ENCODE assay signal across 28 cellular contexts in genomic region chr17:56098746-56099145, GRCh38. TPM values are rescaled to one million over a fixed set of nuclear protein-coding genes. Genes with fewer than 3 reads are reported as not detected.
"Had no signal": no experiment of that assay in that cellular context is flagged by ENCODE, and none has a peak within 500 bp of the region (broad histone marks: within the 10 kb centered on the region; RNA-seq: fewer than 3 reads in every experiment).

No MANE protein-coding gene starts in this region.

- H3K9me3 Mint-ChIP-seq: nephron; neural progenitor cell; stimulated activated naive CD8-positive, alpha-beta T cell treated with anti-CD3 and anti-CD28 coated beads, Interleukin-15, Interleukin-2, amounts not matched to agents 100 ng/mL and 50 ng/mL, for 24 hours had no signal

- H3K4me1 Mint-ChIP-seq: immature natural killer cell; naive thymus-derived CD8-positive, alpha-beta T cell; nephron; neural progenitor cell had no signal

- DNase-seq: hypothalamus; immature natural killer cell; kidney; left colon; left lung; lower lobe of right lung; mammary epithelial cell; mesenchymal stem cell; naive thymus-derived CD8-positive, alpha-beta T cell; occipital lobe; right lobe of liver; stimulated activated CD4-positive, alpha-beta T cell treated with anti-CD3 and anti-CD28 coated beads, Interleukin-15, amount 100 ng/mL, for 24 hours; stimulated activated CD4-positive, alpha-beta T cell treated with anti-CD3 and anti-CD28 coated beads, Interleukin-2, amount 100 ng/mL, for 24 hours; stimulated activated CD4-positive, alpha-beta T cell treated with anti-CD3 and anti-CD28 coated beads, Interleukin-4, amount 100 ng/mL, for 1 hour; stimulated activated naive CD4-positive, alpha-beta T cell; tibial artery; trophoblast cell; upper lobe of right lung had no signal

- H3K36me3 Mint-ChIP-seq: immature natural killer cell; naive thymus-derived CD8-positive, alpha-beta T cell; neural progenitor cell had no signal

- H3K4me2 ChIP-seq: neural progenitor cell, smooth muscle cell had no signal

- H3K9me3 ChIP-seq: left lung, lower lobe of right lung, neutrophil, right atrium auricular region, right lobe of liver, suprapubic skin, thoracic aorta, tibial artery, upper lobe of right lung had no signal

- H3K36me3 ChIP-seq: left lung, lower lobe of right lung, neural progenitor cell, neutrophil, right atrium auricular region, right lobe of liver, suprapubic skin, thoracic aorta, tibial artery, upper lobe of right lung had no signal

- H3K4me3 Mint-ChIP-seq: immature natural killer cell; naive thymus-derived CD8-positive, alpha-beta T cell; nephron; neural progenitor cell; stimulated activated naive CD8-positive, alpha-beta T cell treated with anti-CD3 and anti-CD28 coated beads, Interleukin-15, Interleukin-2, amounts not matched to agents 100 ng/mL and 50 ng/mL, for 24 hours had no signal

- H3K4me3 ChIP-seq: left lung, lower lobe of right lung, neural progenitor cell, right atrium auricular region, right lobe of liver, smooth muscle cell, suprapubic skin, thoracic aorta, tibial artery, upper lobe of right lung had no signal

- H3K27me3 ChIP-seq: left lung, neural progenitor cell, neutrophil, right atrium auricular region, right lobe of liver, suprapubic skin, tibial artery, upper lobe of right lung had no signal

- H2AFZ ChIP-seq: neural progenitor cell, parathyroid adenoma had no signal

- H3K27ac Mint-ChIP-seq: immature natural killer cell; naive thymus-derived CD8-positive, alpha-beta T cell; nephron; neural progenitor cell; stimulated activated naive CD8-positive, alpha-beta T cell treated with anti-CD3 and anti-CD28 coated beads, Interleukin-15, Interleukin-2, amounts not matched to agents 100 ng/mL and 50 ng/mL, for 24 hours had no signal

- H3K27me3 Mint-ChIP-seq: stimulated activated naive CD8-positive, alpha-beta T cell treated with anti-CD3 and anti-CD28 coated beads, Interleukin-15, Interleukin-2, amounts not matched to agents 100 ng/mL and 50 ng/mL, for 24 hours had no signal

- H3K79me2 ChIP-seq: parathyroid adenoma had no signal

- ATAC-seq: left colon; lower lobe of right lung; naive thymus-derived CD8-positive, alpha-beta T cell; right lobe of liver; upper lobe of right lung had no signal

- H3K27ac ChIP-seq: left lung, lower lobe of right lung, neural progenitor cell, neutrophil, parathyroid adenoma, right atrium auricular region, right lobe of liver, suprapubic skin, thoracic aorta, tibial artery, upper lobe of right lung had no signal

- H3K9ac ChIP-seq: neural progenitor cell, parathyroid adenoma had no signal

RNA-seq across cellular contexts. Expression of gene ANKFN1, which starts 54.5 kb away (rescaled TPM):
- polyA plus RNA-seq: immature natural killer cell; liver; mammary epithelial cell; naive thymus-derived CD8-positive, alpha-beta T cell had no signal
